10 cellular contexts compared by ENCODE assay signal in the genomic region with DNA sequence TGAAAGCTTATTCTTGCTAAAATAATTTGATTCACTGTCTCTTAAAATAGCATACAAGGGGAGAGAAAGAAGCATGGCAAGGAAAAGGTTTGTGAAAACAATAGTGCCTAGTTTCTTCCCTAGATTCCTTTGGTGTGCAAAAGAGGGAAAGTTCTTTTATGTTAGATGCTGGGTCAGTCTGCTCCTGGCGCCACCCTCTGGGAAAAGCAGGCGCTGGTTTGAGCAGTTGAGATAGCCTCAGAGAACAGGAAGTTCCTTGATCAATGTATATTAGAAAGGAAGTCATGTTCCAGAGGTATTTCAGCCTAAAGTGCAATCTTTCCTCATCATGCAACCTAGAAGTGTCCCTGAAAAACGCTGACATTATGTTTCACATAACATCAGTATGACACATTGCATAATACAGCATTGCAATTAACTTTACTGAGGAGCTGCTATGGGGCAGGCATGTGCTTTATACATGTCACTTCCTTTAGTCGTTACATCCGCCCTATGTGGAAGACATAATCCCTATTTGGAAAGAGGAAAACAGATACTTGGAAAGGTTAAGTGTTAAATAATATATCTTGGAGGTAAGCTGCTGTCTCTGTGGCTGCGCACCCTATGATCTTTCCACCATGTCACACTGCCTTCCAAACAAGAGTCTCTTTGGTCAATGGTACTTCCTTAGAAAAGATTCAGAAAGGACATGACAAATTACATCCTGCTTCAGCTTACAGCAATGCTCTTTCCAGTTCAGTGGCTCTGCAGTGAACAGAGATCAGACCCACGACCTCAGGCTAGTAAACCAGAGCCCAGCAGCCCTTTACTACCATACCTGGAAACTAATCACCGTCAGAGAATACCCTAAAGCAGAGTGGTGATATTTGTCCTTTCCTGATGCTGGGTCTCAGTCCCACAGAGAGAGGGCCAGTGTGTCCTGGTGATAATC.
A peak's percentile ranks its signal among the peaks of the same experiment; 100 is the strongest.
DNase-seq lines count a peak whose midpoint lies in the region; ATAC-seq and TF ChIP-seq lines count a peak whose summit lies in the region.
"Had no signal": no experiment of that assay in that cellular context is flagged by ENCODE, and none has a peak within 500 bp of the region (broad histone marks: within the 10 kb centered on the region; RNA-seq: fewer than 3 reads in every experiment).

No MANE protein-coding gene starts in this region.

- peak; percentile 19 to 54 for ATAC-seq in lower lobe of right lung
- ATAC-seq in GM21723 (IDR thresholded peaks at IDR 0.05; ENCODE audit: unreplicated experiment) = no peak
- ATAC-seq in naive thymus-derived CD4-positive, alpha-beta T cell = no peak

- H3K9me3 Mint-ChIP-seq in naive thymus-derived CD4-positive, alpha-beta T cell = peaks cover 0 to 13% (median 0%) of the 10 kb centered on the region in 11 donors
- no peaks in the 10 kb centered on the region for H3K9me3 Mint-ChIP-seq in T-helper 2 cell treated with Interferon-gamma antibody and Interleukin-4, amounts not matched to agents 5 μg/mL and 100 μg/mL, for 36 hours

- TF ChIP-seq EP300 in Ishikawa (IDR thresholded peaks at IDR 0.05; ENCODE audit: borderline replicate concordance) = no peak

- H3K4me1 ChIP-seq in adipocyte (ENCODE audit: control insufficient read depth, insufficient read depth, low read length) (peaks cover 7% of the 10 kb centered on the region), lower lobe of right lung (no peaks in the 10 kb centered on the region)
- H3K4me1 ChIP-seq in naive thymus-derived CD4-positive, alpha-beta T cell (ENCODE audit: control insufficient read depth in 2 of 2, insufficient read depth in 2 of 2, low read length in 2 of 2) = no peaks in the 10 kb centered on the region

- H3K4me1 Mint-ChIP-seq in naive thymus-derived CD4-positive, alpha-beta T cell = peaks cover 0 to 3% (median 0%) of the 10 kb centered on the region in 7 donors
- H3K4me1 Mint-ChIP-seq in T-helper 2 cell treated with Interferon-gamma antibody and Interleukin-4, amounts not matched to agents 5 μg/mL and 100 μg/mL, for 36 hours (ENCODE audit: low read depth) = no peaks in the 10 kb centered on the region

- H3K27me3 ChIP-seq in adipocyte (replicated peaks; ENCODE audit: control insufficient read depth, insufficient read depth, low read length) (no peaks in the 10 kb centered on the region), lower lobe of right lung (ENCODE audit: low read depth) (no peaks in the 10 kb centered on the region)
- no peaks in the 10 kb centered on the region for H3K27me3 ChIP-seq in naive thymus-derived CD4-positive, alpha-beta T cell (ENCODE audit: control insufficient read depth in 2 of 2, insufficient read depth in 2 of 2, low read length in 2 of 2)

- DNase-seq in GDM1 (lab: John Stamatoyannopoulos, UW) (peak; percentile 14), adipocyte (ENCODE audit: low read depth) (peak; percentile 63), lower lobe of right lung (peak; percentile 44), KG1 (lab: John Stamatoyannopoulos, UW) (no peak)
- no peak for DNase-seq in naive thymus-derived CD4-positive, alpha-beta T cell
- no peak for DNase-seq in T-helper 2 cell treated with Interferon-gamma antibody and Interleukin-4, amounts not matched to agents 5 μg/mL and 100 μg/mL, for 36 hours (ENCODE audit: low spot score)
- DNase-seq: erythroblast; stimulated activated CD4-positive, alpha-beta T cell treated with anti-CD3 and anti-CD28 coated beads, Interleukin-15, amount 100 ng/mL, for 24 hours had no signal

- H3K36me3 ChIP-seq in adipocyte (ENCODE audit: control insufficient read depth, insufficient read depth, low read length, severe bottlenecking) (no peaks in the 10 kb centered on the region), lower lobe of right lung (no peaks in the 10 kb centered on the region)
- no peaks in the 10 kb centered on the region for H3K36me3 ChIP-seq in naive thymus-derived CD4-positive, alpha-beta T cell (ENCODE audit: control insufficient read depth in 2 of 3, insufficient read depth in 3 of 3, low read length in 3 of 3)

- H3K4me3 ChIP-seq in adipocyte (ENCODE audit: low read length) (no peak overlapping the region), lower lobe of right lung (no peak overlapping the region)
- H3K4me3 ChIP-seq in naive thymus-derived CD4-positive, alpha-beta T cell (ENCODE audit: low read length) = no peak overlapping the region

- H3K27ac Mint-ChIP-seq in naive thymus-derived CD4-positive, alpha-beta T cell = no peak overlapping the region
- H3K27ac Mint-ChIP-seq in T-helper 2 cell treated with Interferon-gamma antibody and Interleukin-4, amounts not matched to agents 5 μg/mL and 100 μg/mL, for 36 hours = no peak overlapping the region

- no peak overlapping the region for H3K4me3 Mint-ChIP-seq in naive thymus-derived CD4-positive, alpha-beta T cell
- no peak overlapping the region for H3K4me3 Mint-ChIP-seq in T-helper 2 cell treated with Interferon-gamma antibody and Interleukin-4, amounts not matched to agents 5 μg/mL and 100 μg/mL, for 36 hours

- peak; percentile 33; the same call in 1 of the 2 replicates for TF ChIP-seq RAD21 in Ishikawa (IDR thresholded peaks at IDR 0.05; ENCODE audit: low read depth)

- peak; percentile 24 for TF ChIP-seq CTCF in lower lobe of right lung (IDR thresholded peaks at IDR 0.05)

- no peaks in the 10 kb centered on the region for H3K9me3 ChIP-seq in adipocyte (ENCODE audit: control insufficient read depth, low read length)
- H3K9me3 ChIP-seq in lower lobe of right lung = no peaks in the 10 kb centered on the region
- H3K9me3 ChIP-seq in naive thymus-derived CD4-positive, alpha-beta T cell (ENCODE audit: control insufficient read depth in 2 of 3, low read length in 3 of 3) = no peaks in the 10 kb centered on the region

- H3K27me3 Mint-ChIP-seq in naive thymus-derived CD4-positive, alpha-beta T cell = no peaks in the 10 kb centered on the region
- no peaks in the 10 kb centered on the region for H3K27me3 Mint-ChIP-seq in T-helper 2 cell treated with Interferon-gamma antibody and Interleukin-4, amounts not matched to agents 5 μg/mL and 100 μg/mL, for 36 hours (ENCODE audit: low read depth)

- CTCF ChIA-PET in naive thymus-derived CD4-positive, alpha-beta T cell (lab: Charles Lee) = no interaction called here

- no peak overlapping the region for H3K27ac ChIP-seq in lower lobe of right lung
- no peak overlapping the region for H3K27ac ChIP-seq in naive thymus-derived CD4-positive, alpha-beta T cell (ENCODE audit: low read depth, low read length)

- intact Hi-C loops in lower lobe of right lung (cut with DNase I) = no loop called here
- intact Hi-C loops in naive thymus-derived CD4-positive, alpha-beta T cell (cut with micrococcal nuclease) = no loop called here

- POLR2A ChIA-PET in naive thymus-derived CD4-positive, alpha-beta T cell (lab: Charles Lee) = no interaction called here

- H3K36me3 Mint-ChIP-seq in naive thymus-derived CD4-positive, alpha-beta T cell = no peaks in the 10 kb centered on the region
- H3K36me3 Mint-ChIP-seq in T-helper 2 cell treated with Interferon-gamma antibody and Interleukin-4, amounts not matched to agents 5 μg/mL and 100 μg/mL, for 36 hours (ENCODE audit: low read depth) = no peaks in the 10 kb centered on the region

- no peak overlapping the region for H3K9ac ChIP-seq in adipocyte (ENCODE audit: low read length)

TF ChIP-seq in Ishikawa, 13 proteins besides CTCF, POLR2A, EP300 and RAD21:
- TF ChIP-seq NFIC (IDR thresholded peaks at IDR 0.05) (no peak), YY1 (IDR thresholded peaks at IDR 0.05; ENCODE audit: low read depth) (no peak), CREB1 (IDR thresholded peaks at IDR 0.05; ENCODE audit: low read depth) (no peak), ZBTB7A (IDR thresholded peaks at IDR 0.05; ENCODE audit: low read depth) (no peak), FOXM1 (IDR thresholded peaks at IDR 0.05; ENCODE audit: borderline replicate concordance, low read depth) (no peak), TCF12 (IDR thresholded peaks at IDR 0.05; ENCODE audit: low read depth) (no peak), TAF1 (IDR thresholded peaks at IDR 0.05; ENCODE audit: low read depth) (no peak), CEBPB (IDR thresholded peaks at IDR 0.05) (no peak), TEAD4 (IDR thresholded peaks at IDR 0.05) (no peak), EGR1 (IDR thresholded peaks at IDR 0.05) (no peak)
- TF ChIP-seq, protein P1, sequence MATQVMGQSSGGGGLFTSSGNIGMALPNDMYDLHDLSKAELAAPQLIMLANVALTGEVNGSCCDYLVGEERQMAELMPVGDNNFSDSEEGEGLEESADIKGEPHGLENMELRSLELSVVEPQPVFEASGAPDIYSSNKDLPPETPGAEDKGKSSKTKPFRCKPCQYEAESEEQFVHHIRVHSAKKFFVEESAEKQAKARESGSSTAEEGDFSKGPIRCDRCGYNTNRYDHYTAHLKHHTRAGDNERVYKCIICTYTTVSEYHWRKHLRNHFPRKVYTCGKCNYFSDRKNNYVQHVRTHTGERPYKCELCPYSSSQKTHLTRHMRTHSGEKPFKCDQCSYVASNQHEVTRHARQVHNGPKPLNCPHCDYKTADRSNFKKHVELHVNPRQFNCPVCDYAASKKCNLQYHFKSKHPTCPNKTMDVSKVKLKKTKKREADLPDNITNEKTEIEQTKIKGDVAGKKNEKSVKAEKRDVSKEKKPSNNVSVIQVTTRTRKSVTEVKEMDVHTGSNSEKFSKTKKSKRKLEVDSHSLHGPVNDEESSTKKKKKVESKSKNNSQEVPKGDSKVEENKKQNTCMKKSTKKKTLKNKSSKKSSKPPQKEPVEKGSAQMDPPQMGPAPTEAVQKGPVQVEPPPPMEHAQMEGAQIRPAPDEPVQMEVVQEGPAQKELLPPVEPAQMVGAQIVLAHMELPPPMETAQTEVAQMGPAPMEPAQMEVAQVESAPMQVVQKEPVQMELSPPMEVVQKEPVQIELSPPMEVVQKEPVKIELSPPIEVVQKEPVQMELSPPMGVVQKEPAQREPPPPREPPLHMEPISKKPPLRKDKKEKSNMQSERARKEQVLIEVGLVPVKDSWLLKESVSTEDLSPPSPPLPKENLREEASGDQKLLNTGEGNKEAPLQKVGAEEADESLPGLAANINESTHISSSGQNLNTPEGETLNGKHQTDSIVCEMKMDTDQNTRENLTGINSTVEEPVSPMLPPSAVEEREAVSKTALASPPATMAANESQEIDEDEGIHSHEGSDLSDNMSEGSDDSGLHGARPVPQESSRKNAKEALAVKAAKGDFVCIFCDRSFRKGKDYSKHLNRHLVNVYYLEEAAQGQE (IDR thresholded peaks at IDR 0.05; ENCODE audit: low read depth) = no peak
- TF ChIP-seq, protein P2, sequence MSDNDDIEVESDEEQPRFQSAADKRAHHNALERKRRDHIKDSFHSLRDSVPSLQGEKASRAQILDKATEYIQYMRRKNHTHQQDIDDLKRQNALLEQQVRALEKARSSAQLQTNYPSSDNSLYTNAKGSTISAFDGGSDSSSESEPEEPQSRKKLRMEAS (IDR thresholded peaks at IDR 0.05) = no peak
- TF ChIP-seq, protein P3, sequence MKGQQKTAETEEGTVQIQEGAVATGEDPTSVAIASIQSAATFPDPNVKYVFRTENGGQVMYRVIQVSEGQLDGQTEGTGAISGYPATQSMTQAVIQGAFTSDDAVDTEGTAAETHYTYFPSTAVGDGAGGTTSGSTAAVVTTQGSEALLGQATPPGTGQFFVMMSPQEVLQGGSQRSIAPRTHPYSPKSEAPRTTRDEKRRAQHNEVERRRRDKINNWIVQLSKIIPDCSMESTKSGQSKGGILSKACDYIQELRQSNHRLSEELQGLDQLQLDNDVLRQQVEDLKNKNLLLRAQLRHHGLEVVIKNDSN (IDR thresholded peaks at IDR 0.05) = no peak

Comparison
In these comparisons a context has a peak if more than half of its experiments do, and no peak if none do; other contexts are left out.
1. DNase-seq: peak in GDM1 (single experiment), adipocyte (single experiment) and lower lobe of right lung (single experiment); none in naive thymus-derived CD4-positive, alpha-beta T cell (0 of 9), KG1 (single experiment) and T-helper 2 cell treated with Interferon-gamma antibody and Interleukin-4, amounts not matched to agents 5 μg/mL and 100 μg/mL, for 36 hours (single experiment).
2. ATAC-seq: peak in lower lobe of right lung (2 of 2); none in GM21723 (single experiment) and naive thymus-derived CD4-positive, alpha-beta T cell (single experiment).